Comparison of ENCODE assay signal across 8 cellular contexts in the genomic region with DNA sequence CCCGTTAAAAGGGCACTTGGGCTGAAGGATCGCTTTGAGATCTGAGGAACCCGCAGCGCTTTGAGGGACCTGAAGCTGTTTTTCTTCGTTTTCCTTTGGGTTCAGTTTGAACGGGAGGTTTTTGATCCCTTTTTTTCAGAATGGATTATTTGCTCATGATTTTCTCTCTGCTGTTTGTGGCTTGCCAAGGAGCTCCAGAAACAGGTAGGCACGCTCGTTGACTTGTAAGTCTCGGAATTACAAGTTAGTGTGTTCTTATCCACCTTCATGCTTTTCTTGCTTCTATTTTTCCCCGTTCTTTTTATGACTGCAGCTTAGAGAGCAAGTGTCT. TPM values are rescaled to one million over a fixed set of nuclear protein-coding genes. Genes with fewer than 3 reads are reported as not detected.
DNase-seq lines count a peak whose midpoint lies in the region; ATAC-seq, FAIRE-seq and TF ChIP-seq lines count a peak whose summit lies in the region.

No MANE protein-coding gene starts in this region.

- TF ChIP-seq CTCF in Panc1 (IDR thresholded peaks at IDR 0.05) (0 out of 2 replicates have a peak, but pooled peaks have one; percentile 22), fibroblast of pulmonary artery (IDR thresholded peaks at IDR 0.05; ENCODE audit: low read length, missing control alignments) (no peak)

- no TSS peak for BruUV-seq in Panc1 (replicated peaks; lab: Mats Ljungman, UMichigan)

- H3K36me3 ChIP-seq in Panc1 (ENCODE audit: control insufficient read depth, insufficient read depth, low read length), result peaks cover 4% of the 10 kb centered on the region; the same call in 1 of the 2 replicates
- peaks cover 0 to 2% of the 10 kb centered on the region in 2 donors for H3K36me3 ChIP-seq in small intestine (ENCODE audit: control insufficient read depth in 2 of 2, insufficient read depth in 2 of 2, low read length in 2 of 2)

- POLR2A ChIA-PET in Panc1 (lab: Charles Lee), result interaction anchor here (0.8 kb wide), 1 partner anchor 313 kb away, joined by 3 read pairs; no protein-coding TSS in a partner anchor

- WGBS in small intestine, 3 donors, result 1 to 7% (median 3%) methylated on average over 10 of the region's 10 CpGs

- peak overlapping the region; percentile 93 for H3K27ac ChIP-seq in Panc1 (ENCODE audit: low read length)
- H3K27ac ChIP-seq in small intestine (ENCODE audit: low read depth in 1 of 2, low read length in 1 of 2), result peak overlapping the region; percentile 50 to 56

- DNase-seq in Panc1 (ENCODE audit: low read depth, low spot score), result no peak
- no peak for DNase-seq in fibroblast of pulmonary artery (ENCODE audit: low read depth)
- no peak for DNase-seq in small intestine
- no peak for DNase-seq in frontal cortex (ENCODE audit: low spot score in 2 of 2)
- no peak for DNase-seq in NCI-H187 treated with DMSO at 0.1 percent for 48 hours (lab: John Stamatoyannopoulos, UW)
- DNase-seq in activated CD4-positive, alpha-beta T cell treated with anti-CD3 and anti-CD28 coated beads, Interleukin-2, amount 50 U/mL, for 1 hour, result no peak

- intact Hi-C loops in Panc1 (cut with micrococcal nuclease; ENCODE audit: unreplicated experiment), result loop anchor here (5.0 kb wide), 1 partner anchor 52 kb away; no protein-coding TSS in a partner anchor

- CTCF ChIA-PET in Panc1 (lab: Charles Lee), result interaction anchor here (0.9 to 2.7 kb wide), 6 partner anchors 20 to 634 kb away, joined by 3 to 13 read pairs (median 6); no protein-coding TSS in a partner anchor

- in situ Hi-C loops in Panc1 (cut with HindIII; ENCODE audit: low pct_unique_long_range_greater_than_20kb, low sequenced_read_pairs), result no loop called here

- H3K9me3 ChIP-seq in Panc1 (ENCODE audit: control insufficient read depth, insufficient read depth, low read depth, low read length) (no peaks in the 10 kb centered on the region), small intestine (ENCODE audit: control insufficient read depth, low read depth) (no peaks in the 10 kb centered on the region)

- H3K27me3 ChIP-seq in Panc1 (ENCODE audit: control insufficient read depth, insufficient read depth, low read length), result no peaks in the 10 kb centered on the region
- no peaks in the 10 kb centered on the region for H3K27me3 ChIP-seq in small intestine (ENCODE audit: control insufficient read depth in 2 of 2, insufficient read depth in 2 of 2, low read length in 2 of 2)

- FAIRE-seq in small intestine (lab: Jason Lieb, UNC) (no peak), frontal cortex (lab: Jason Lieb, UNC) (no peak)

- H3K4me3 ChIP-seq in Panc1 (ENCODE audit: low read depth in 2 of 2, low read length in 2 of 2) (peak overlapping the region; percentile 60 to 67), fibroblast of pulmonary artery (replicated peaks; ENCODE audit: low read depth, low read length) (peak overlapping the region; percentile 66), small intestine (ENCODE audit: low read depth in 1 of 2, low read length in 2 of 2) (peak overlapping the region; percentile 12 to 52)

- ATAC-seq in GM21529 (IDR thresholded peaks at IDR 0.05; ENCODE audit: unreplicated experiment), result peak; percentile 9
- ATAC-seq in Panc1, result no peak
- ATAC-seq in GM18868 (IDR thresholded peaks at IDR 0.05; ENCODE audit: unreplicated experiment), result no peak

- peaks cover 64% of the 10 kb centered on the region for H3K4me1 ChIP-seq in Panc1 (ENCODE audit: control insufficient read depth, insufficient read depth, low read length)
- peaks cover 0 to under 1% of the 10 kb centered on the region in 2 donors for H3K4me1 ChIP-seq in small intestine (ENCODE audit: control insufficient read depth in 2 of 2, insufficient read depth in 1 of 2, low read depth in 1 of 2, low read length in 1 of 2)

RNA-seq across cellular contexts. Expression of a gene that starts 0.3 kb away (rescaled TPM):
- total RNA-seq in Panc1 (2021; ENCODE audit: unreplicated experiment), result 15.1 TPM
- 18.0 TPM for polyA plus RNA-seq in Panc1 (2012; ENCODE audit: insufficient read length)
- polyA plus RNA-seq in small intestine, result 10 to 100 TPM in 1 of 3 donors, 1 to 10 TPM in 2; 7.3 to 10.1 (median 9.7) TPM
- 4.9 TPM for total RNA-seq in frontal cortex
